Comparison of ENCODE assay signal across 8 cellular contexts in the genomic region with DNA sequence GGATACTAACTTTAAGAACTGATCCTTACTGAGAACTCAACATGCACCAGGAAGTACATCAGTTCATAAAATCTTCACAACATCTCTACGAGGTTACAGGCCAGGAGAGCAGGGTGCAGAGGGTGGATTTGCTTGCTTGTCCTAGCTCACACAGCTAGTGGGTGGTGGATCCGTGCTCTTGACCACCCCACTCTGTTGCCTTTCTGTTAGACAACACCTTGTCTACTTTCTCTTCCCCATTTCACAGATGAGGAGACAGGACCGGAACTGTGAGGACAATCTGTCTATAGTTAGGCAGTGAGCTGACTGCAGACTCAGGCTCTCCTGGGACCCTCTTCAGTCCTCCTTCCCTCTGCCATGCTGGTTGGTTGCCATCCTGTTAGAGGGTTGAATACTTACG.
DNase-seq lines count a peak whose midpoint lies in the region; ATAC-seq and TF ChIP-seq lines count a peak whose summit lies in the region.

No MANE protein-coding gene starts in this region.

- DNase-seq in NOMO-1 treated with DMSO at 0.1 percent for 48 hours (lab: John Stamatoyannopoulos, UW; ENCODE audit: unreplicated experiment): peak; percentile 49
- DNase-seq in putamen (ENCODE audit: low spot score): peak; percentile 27
- no peak for DNase-seq in hippocampal formation (lab: John Stamatoyannopoulos, UW)
- no peak for DNase-seq in WTC11 (ENCODE audit: low spot score)
- no peak for DNase-seq in H4 (ENCODE audit: low spot score)
- no peak for DNase-seq in NCI-H2227 (lab: John Stamatoyannopoulos, UW; ENCODE audit: unreplicated experiment)

- H3K27me3 Mint-ChIP-seq in WTC11 (ENCODE audit: low read depth): no peaks in the 10 kb centered on the region

- H3K27ac Mint-ChIP-seq in WTC11: no peak overlapping the region

- H3K4me1 Mint-ChIP-seq in WTC11: peaks cover 27% of the 10 kb centered on the region

- ATAC-seq in GM19023 (IDR thresholded peaks at IDR 0.05; ENCODE audit: unreplicated experiment) (peak; percentile 78), HG02759 (IDR thresholded peaks at IDR 0.05; ENCODE audit: unreplicated experiment) (peak; percentile 86), WTC11 (no peak)

- POLR2A ChIA-PET in WTC11 (lab: Charles Lee): no interaction called here

- CTCF ChIA-PET in WTC11 (lab: Charles Lee): no interaction called here

- H3K4me3 Mint-ChIP-seq in WTC11: no peak overlapping the region

- no peak for TF ChIP-seq CTCF in WTC11 (IDR thresholded peaks at IDR 0.05)

- H3K36me3 Mint-ChIP-seq in WTC11: no peaks in the 10 kb centered on the region

- H3K9me3 Mint-ChIP-seq in WTC11: no peaks in the 10 kb centered on the region

TF ChIP-seq in WTC11, 78 proteins besides CTCF, POLR2A, EP300 and RAD21 (continues in another document):
- TF ChIP-seq NFE2L1 (CRISPR knock-in tag; IDR thresholded peaks at IDR 0.05) (no peak), SOX15 (CRISPR knock-in tag; IDR thresholded peaks at IDR 0.05) (no peak), GTF2I (CRISPR knock-in tag; conservative IDR thresholded peaks at IDR 0.05) (no peak), PRRX2 (CRISPR knock-in tag; IDR thresholded peaks at IDR 0.05) (no peak), ATF1 (CRISPR knock-in tag; IDR thresholded peaks at IDR 0.05) (no peak)
- TF ChIP-seq, protein P1, sequence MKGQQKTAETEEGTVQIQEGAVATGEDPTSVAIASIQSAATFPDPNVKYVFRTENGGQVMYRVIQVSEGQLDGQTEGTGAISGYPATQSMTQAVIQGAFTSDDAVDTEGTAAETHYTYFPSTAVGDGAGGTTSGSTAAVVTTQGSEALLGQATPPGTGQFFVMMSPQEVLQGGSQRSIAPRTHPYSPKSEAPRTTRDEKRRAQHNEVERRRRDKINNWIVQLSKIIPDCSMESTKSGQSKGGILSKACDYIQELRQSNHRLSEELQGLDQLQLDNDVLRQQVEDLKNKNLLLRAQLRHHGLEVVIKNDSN (CRISPR knock-in tag; IDR thresholded peaks at IDR 0.05): no peak
- TF ChIP-seq, protein P2, sequence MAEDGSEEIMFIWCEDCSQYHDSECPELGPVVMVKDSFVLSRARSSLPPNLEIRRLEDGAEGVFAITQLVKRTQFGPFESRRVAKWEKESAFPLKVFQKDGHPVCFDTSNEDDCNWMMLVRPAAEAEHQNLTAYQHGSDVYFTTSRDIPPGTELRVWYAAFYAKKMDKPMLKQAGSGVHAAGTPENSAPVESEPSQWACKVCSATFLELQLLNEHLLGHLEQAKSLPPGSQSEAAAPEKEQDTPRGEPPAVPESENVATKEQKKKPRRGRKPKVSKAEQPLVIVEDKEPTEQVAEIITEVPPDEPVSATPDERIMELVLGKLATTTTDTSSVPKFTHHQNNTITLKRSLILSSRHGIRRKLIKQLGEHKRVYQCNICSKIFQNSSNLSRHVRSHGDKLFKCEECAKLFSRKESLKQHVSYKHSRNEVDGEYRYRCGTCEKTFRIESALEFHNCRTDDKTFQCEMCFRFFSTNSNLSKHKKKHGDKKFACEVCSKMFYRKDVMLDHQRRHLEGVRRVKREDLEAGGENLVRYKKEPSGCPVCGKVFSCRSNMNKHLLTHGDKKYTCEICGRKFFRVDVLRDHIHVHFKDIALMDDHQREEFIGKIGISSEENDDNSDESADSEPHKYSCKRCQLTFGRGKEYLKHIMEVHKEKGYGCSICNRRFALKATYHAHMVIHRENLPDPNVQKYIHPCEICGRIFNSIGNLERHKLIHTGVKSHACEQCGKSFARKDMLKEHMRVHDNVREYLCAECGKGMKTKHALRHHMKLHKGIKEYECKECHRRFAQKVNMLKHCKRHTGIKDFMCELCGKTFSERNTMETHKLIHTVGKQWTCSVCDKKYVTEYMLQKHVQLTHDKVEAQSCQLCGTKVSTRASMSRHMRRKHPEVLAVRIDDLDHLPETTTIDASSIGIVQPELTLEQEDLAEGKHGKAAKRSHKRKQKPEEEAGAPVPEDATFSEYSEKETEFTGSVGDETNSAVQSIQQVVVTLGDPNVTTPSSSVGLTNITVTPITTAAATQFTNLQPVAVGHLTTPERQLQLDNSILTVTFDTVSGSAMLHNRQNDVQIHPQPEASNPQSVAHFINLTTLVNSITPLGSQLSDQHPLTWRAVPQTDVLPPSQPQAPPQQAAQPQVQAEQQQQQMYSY (CRISPR knock-in tag; IDR thresholded peaks at IDR 0.05): no peak
- TF ChIP-seq, protein P3, sequence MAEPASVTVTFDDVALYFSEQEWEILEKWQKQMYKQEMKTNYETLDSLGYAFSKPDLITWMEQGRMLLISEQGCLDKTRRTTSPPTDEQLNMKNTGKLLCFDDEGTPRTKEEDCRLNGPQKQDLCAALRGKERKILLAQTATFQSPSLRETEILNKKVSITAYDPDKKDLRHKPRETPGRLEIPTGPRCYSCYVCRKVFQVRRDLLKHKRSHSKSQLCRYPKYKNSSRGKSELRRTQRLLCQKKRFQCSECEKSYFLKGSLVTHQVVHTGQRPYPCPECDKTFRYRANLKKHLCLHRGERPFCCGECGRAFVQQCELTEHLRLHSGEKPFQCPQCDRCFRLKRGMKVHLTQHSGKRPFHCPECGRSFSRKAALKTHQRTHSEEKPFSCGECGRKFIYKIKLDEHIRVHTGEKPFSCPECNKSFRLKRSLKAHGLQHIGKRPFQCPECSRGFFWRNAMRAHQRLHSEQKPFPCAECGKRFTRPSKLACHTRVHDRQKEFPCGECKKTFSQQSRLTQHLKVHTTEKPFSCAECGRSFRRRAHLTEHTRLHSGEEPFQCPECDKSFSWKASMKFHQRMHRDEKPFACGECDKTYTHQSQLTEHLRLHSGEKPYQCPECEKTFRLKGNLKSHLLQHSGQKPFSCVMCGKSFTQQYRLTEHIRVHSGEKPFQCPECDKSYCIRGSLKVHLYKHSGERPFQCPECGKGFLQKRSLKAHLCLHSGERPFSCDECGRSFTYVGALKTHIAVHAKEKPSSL (CRISPR knock-in tag; conservative IDR thresholded peaks at IDR 0.05): no peak
- TF ChIP-seq, protein P4, sequence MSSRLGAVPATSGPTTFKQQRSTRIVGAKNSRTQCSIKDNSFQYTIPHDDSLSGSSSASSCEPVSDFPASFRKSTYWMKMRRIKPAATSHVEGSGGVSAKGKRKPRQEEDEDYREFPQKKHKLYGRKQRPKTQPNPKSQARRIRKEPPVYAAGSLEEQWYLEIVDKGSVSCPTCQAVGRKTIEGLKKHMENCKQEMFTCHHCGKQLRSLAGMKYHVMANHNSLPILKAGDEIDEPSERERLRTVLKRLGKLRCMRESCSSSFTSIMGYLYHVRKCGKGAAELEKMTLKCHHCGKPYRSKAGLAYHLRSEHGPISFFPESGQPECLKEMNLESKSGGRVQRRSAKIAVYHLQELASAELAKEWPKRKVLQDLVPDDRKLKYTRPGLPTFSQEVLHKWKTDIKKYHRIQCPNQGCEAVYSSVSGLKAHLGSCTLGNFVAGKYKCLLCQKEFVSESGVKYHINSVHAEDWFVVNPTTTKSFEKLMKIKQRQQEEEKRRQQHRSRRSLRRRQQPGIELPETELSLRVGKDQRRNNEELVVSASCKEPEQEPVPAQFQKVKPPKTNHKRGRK (CRISPR knock-in tag; IDR thresholded peaks at IDR 0.05; ENCODE audit: borderline replicate concordance): no peak
- TF ChIP-seq, protein P5, sequence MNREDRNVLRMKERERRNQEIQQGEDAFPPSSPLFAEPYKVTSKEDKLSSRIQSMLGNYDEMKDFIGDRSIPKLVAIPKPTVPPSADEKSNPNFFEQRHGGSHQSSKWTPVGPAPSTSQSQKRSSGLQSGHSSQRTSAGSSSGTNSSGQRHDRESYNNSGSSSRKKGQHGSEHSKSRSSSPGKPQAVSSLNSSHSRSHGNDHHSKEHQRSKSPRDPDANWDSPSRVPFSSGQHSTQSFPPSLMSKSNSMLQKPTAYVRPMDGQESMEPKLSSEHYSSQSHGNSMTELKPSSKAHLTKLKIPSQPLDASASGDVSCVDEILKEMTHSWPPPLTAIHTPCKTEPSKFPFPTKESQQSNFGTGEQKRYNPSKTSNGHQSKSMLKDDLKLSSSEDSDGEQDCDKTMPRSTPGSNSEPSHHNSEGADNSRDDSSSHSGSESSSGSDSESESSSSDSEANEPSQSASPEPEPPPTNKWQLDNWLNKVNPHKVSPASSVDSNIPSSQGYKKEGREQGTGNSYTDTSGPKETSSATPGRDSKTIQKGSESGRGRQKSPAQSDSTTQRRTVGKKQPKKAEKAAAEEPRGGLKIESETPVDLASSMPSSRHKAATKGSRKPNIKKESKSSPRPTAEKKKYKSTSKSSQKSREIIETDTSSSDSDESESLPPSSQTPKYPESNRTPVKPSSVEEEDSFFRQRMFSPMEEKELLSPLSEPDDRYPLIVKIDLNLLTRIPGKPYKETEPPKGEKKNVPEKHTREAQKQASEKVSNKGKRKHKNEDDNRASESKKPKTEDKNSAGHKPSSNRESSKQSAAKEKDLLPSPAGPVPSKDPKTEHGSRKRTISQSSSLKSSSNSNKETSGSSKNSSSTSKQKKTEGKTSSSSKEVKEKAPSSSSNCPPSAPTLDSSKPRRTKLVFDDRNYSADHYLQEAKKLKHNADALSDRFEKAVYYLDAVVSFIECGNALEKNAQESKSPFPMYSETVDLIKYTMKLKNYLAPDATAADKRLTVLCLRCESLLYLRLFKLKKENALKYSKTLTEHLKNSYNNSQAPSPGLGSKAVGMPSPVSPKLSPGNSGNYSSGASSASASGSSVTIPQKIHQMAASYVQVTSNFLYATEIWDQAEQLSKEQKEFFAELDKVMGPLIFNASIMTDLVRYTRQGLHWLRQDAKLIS (CRISPR knock-in tag; IDR thresholded peaks at IDR 0.05; ENCODE audit: borderline replicate concordance): no peak
- TF ChIP-seq, protein P6, sequence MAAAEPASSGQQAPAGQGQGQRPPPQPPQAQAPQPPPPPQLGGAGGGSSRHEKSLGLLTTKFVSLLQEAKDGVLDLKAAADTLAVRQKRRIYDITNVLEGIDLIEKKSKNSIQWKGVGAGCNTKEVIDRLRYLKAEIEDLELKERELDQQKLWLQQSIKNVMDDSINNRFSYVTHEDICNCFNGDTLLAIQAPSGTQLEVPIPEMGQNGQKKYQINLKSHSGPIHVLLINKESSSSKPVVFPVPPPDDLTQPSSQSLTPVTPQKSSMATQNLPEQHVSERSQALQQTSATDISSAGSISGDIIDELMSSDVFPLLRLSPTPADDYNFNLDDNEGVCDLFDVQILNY (CRISPR knock-in tag; IDR thresholded peaks at IDR 0.05): no peak

Comparison
In these comparisons a context has a peak if more than half of its experiments do, and no peak if none do; other contexts are left out.
1. DNase-seq: peak in NOMO-1 treated with DMSO at 0.1 percent for 48 hours (single experiment) and putamen (single experiment); none in hippocampal formation (0 of 2), WTC11 (single experiment), H4 (single experiment) and NCI-H2227 (single experiment).